ENCODE assay signal across 11 cellular contexts in the genomic region with DNA sequence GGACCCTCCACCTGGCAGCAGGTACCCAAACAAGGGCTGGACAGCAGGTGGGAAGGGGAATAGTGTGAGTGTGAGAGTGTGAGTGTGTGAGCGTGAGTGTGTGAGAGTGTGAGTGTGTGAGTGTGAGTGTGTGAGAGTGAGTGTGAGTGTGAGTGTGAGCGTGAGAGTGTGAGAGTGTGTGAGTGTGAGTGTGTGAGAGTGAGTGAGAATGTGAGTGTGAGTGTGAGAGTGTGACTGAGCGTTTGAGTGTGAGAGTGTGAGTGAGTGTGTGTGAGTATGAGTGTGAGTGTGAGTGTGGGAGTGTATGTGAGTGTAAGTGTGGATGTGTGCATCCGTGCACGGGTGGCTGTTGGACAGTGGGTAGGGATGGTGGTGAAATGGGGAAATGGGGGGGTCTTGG. TPM values are rescaled to one million over a fixed set of nuclear protein-coding genes. Genes with fewer than 3 reads are reported as not detected.
DNase-seq lines count a peak whose midpoint lies in the region; ATAC-seq, FAIRE-seq and TF ChIP-seq lines count a peak whose summit lies in the region.
"Had no signal": no experiment of that assay in that cellular context is flagged by ENCODE, and none has a peak within 500 bp of the region (broad histone marks: within the 10 kb centered on the region; RNA-seq: fewer than 3 reads in every experiment).

No MANE protein-coding gene starts in this region.

- no peak for ATAC-seq in stimulated activated naive CD8-positive, alpha-beta T cell treated with anti-CD3 and anti-CD28 coated beads, Interleukin-15, amount 100 ng/mL, for 72 hours
- ATAC-seq in pancreas, result no peak

- no peaks in the 10 kb centered on the region for H3K36me3 ChIP-seq in kidney (ENCODE audit: control insufficient read depth in 1 of 2, insufficient read depth in 2 of 2, low read length in 2 of 2)
- no peaks in the 10 kb centered on the region for H3K36me3 ChIP-seq in pancreas

- no peak overlapping the region for H3K27ac Mint-ChIP-seq in T-helper 1 cell treated with Interleukin-12 subunit alpha and Interleukin-12 subunit beta and Interleukin-4 antibody, amounts not matched to agents 30 μg/mL and 1 μg/mL, for 36 hours
- peak overlapping the region; percentile 42 to 59 for H3K27ac Mint-ChIP-seq in stimulated activated naive CD8-positive, alpha-beta T cell treated with anti-CD3 and anti-CD28 coated beads, Interleukin-15, amount 100 ng/mL, for 72 hours
- H3K27ac Mint-ChIP-seq: activated naive CD4-positive, alpha-beta T cell treated with anti-CD3 and anti-CD28 coated beads, Interleukin-2, amount 50 U/mL, for 24 hours had no signal

- TF ChIP-seq CTCF in astrocyte of the cerebellum (IDR thresholded peaks at IDR 0.05; ENCODE audit: low read depth, low read length, missing control alignments) (no peak), kidney (IDR thresholded peaks at IDR 0.05; ENCODE audit: borderline replicate concordance, extremely low read depth, insufficient read depth) (no peak), pancreas (IDR thresholded peaks at IDR 0.05) (no peak)

- H3K27me3 Mint-ChIP-seq in T-helper 1 cell treated with Interleukin-12 subunit alpha and Interleukin-12 subunit beta and Interleukin-4 antibody, amounts not matched to agents 30 μg/mL and 1 μg/mL, for 36 hours (ENCODE audit: low read depth), result peaks cover 27% of the 10 kb centered on the region
- H3K27me3 Mint-ChIP-seq in stimulated activated naive CD8-positive, alpha-beta T cell treated with anti-CD3 and anti-CD28 coated beads, Interleukin-15, amount 100 ng/mL, for 72 hours, result peaks cover 43% of the 10 kb centered on the region

- H3K4me1 ChIP-seq in kidney (ENCODE audit: control insufficient read depth in 1 of 2, insufficient read depth in 1 of 2, low read depth in 1 of 2, low read length in 2 of 2) (peaks cover 64 to 78% of the 10 kb centered on the region in 2 donors), pancreas (peaks cover 0 to 25% (median 12%) of the 10 kb centered on the region in 3 donors)

- peak overlapping the region; percentile 84 to 99 for H3K9ac ChIP-seq in kidney (ENCODE audit: low read length in 2 of 2)

- H3K4me3 ChIP-seq in astrocyte of the cerebellum (ENCODE audit: low read depth, low read length) (peak overlapping the region; percentile 11), kidney (ENCODE audit: low read length in 2 of 2) (peak overlapping the region; percentile 88 to 91), pancreas (peak overlapping the region in 1 of 4 donors; percentile 23)

- H3K36me3 Mint-ChIP-seq in T-helper 1 cell treated with Interleukin-12 subunit alpha and Interleukin-12 subunit beta and Interleukin-4 antibody, amounts not matched to agents 30 μg/mL and 1 μg/mL, for 36 hours (ENCODE audit: low read depth), result no peaks in the 10 kb centered on the region
- H3K36me3 Mint-ChIP-seq: activated naive CD4-positive, alpha-beta T cell treated with anti-CD3 and anti-CD28 coated beads, Interleukin-2, amount 50 U/mL, for 24 hours had no signal

- H3K27ac ChIP-seq in kidney (ENCODE audit: low read depth in 2 of 2, low read length in 2 of 2) (peak overlapping the region; percentile 98 to 99), pancreas (peak overlapping the region in 1 of 4 donors; percentile 23)

- intact Hi-C loops in kidney (cut with DNase I), result no loop called here
- intact Hi-C loops in pancreas (cut with DNase I), result no loop called here

- no peak for DNase-seq in T-helper 1 cell
- no peak for DNase-seq in astrocyte of the cerebellum (ENCODE audit: low read depth)
- no peak for DNase-seq in kidney
- no peak for DNase-seq in stimulated activated naive CD8-positive, alpha-beta T cell treated with anti-CD3 and anti-CD28 coated beads, Interleukin-15, amount 100 ng/mL, for 72 hours
- DNase-seq in NCI-H1694 treated with DMSO at 0.1 percent for 48 hours (lab: John Stamatoyannopoulos, UW), result no peak
- no peak for DNase-seq in pancreas
- DNase-seq in cerebellar nuclear complex (lab: John Stamatoyannopoulos, UW), result no peak

- no peaks in the 10 kb centered on the region for H3K9me3 ChIP-seq in kidney (ENCODE audit: control insufficient read depth in 1 of 2, low read length in 2 of 2)
- no peaks in the 10 kb centered on the region for H3K9me3 ChIP-seq in pancreas

- no peak for FAIRE-seq in kidney (lab: Jason Lieb, UNC)
- no peak for FAIRE-seq in pancreas (lab: Jason Lieb, UNC)

- in situ Hi-C loops in astrocyte of the cerebellum (cut with HindIII; ENCODE audit: low sequenced_read_pairs), result no loop called here

- 81 to 85% methylated on average over 4 to 5 of the region's 5 CpGs for WGBS in pancreas, 2 donors

- H3K4me3 Mint-ChIP-seq in T-helper 1 cell treated with Interleukin-12 subunit alpha and Interleukin-12 subunit beta and Interleukin-4 antibody, amounts not matched to agents 30 μg/mL and 1 μg/mL, for 36 hours, result peak overlapping the region; percentile 52
- peak overlapping the region; percentile 69 to 80 for H3K4me3 Mint-ChIP-seq in stimulated activated naive CD8-positive, alpha-beta T cell treated with anti-CD3 and anti-CD28 coated beads, Interleukin-15, amount 100 ng/mL, for 72 hours
- H3K4me3 Mint-ChIP-seq: activated naive CD4-positive, alpha-beta T cell treated with anti-CD3 and anti-CD28 coated beads, Interleukin-2, amount 50 U/mL, for 24 hours had no signal

- H3K4me1 Mint-ChIP-seq in T-helper 1 cell treated with Interleukin-12 subunit alpha and Interleukin-12 subunit beta and Interleukin-4 antibody, amounts not matched to agents 30 μg/mL and 1 μg/mL, for 36 hours (ENCODE audit: low read depth), result peaks cover 14% of the 10 kb centered on the region
- peaks cover 63% of the 10 kb centered on the region for H3K4me1 Mint-ChIP-seq in stimulated activated naive CD8-positive, alpha-beta T cell treated with anti-CD3 and anti-CD28 coated beads, Interleukin-15, amount 100 ng/mL, for 72 hours

- no peaks in the 10 kb centered on the region for H3K9me3 Mint-ChIP-seq in T-helper 1 cell treated with Interleukin-12 subunit alpha and Interleukin-12 subunit beta and Interleukin-4 antibody, amounts not matched to agents 30 μg/mL and 1 μg/mL, for 36 hours
- no peaks in the 10 kb centered on the region for H3K9me3 Mint-ChIP-seq in stimulated activated naive CD8-positive, alpha-beta T cell treated with anti-CD3 and anti-CD28 coated beads, Interleukin-15, amount 100 ng/mL, for 72 hours
- H3K9me3 Mint-ChIP-seq: activated naive CD4-positive, alpha-beta T cell treated with anti-CD3 and anti-CD28 coated beads, Interleukin-2, amount 50 U/mL, for 24 hours had no signal

- H3K27me3 ChIP-seq in pancreas, result no peaks in the 10 kb centered on the region

RNA-seq across cellular contexts. Expression of a gene that starts 0.4 kb away (rescaled TPM):
- 351 TPM for total RNA-seq in kidney
- 188 TPM for polyA plus RNA-seq in kidney (ENCODE audit: insufficient read depth, low read depth, low replicate concordance)
- 100 to 1,000 TPM in 1 of 6 donors, 10 to 100 TPM in 5; 51.3 to 102 (median 94.0) TPM for total RNA-seq in pancreas
- polyA plus RNA-seq in pancreas, result 10 to 100 TPM; 36.4 to 47.6 TPM

RNA-seq across cellular contexts. Expression of a gene that starts 39.3 kb away (rescaled TPM):
- total RNA-seq in kidney, result 1.8 TPM
- polyA plus RNA-seq in kidney (ENCODE audit: insufficient read depth, low read depth, low replicate concordance), result 0.17 TPM
- total RNA-seq in pancreas, result under 1 TPM; 0.14 to 0.73 (median 0.34) TPM
- under 1 TPM; 0.80 to 0.84 TPM for polyA plus RNA-seq in pancreas
- total RNA-seq: A172, SK-MEL-5 had no signal
